In genomic region chr11:33779849-33780528, GRCh38 we compare ENCODE assay signal across 11 cellular contexts. TPM values are rescaled to one million over a fixed set of nuclear protein-coding genes. Genes with fewer than 3 reads are reported as not detected.
DNase-seq lines count a peak whose midpoint lies in the region; ATAC-seq and TF ChIP-seq lines count a peak whose summit lies in the region.
"Had no signal": no experiment of that assay in that cellular context is flagged by ENCODE, and none has a peak within 500 bp of the region (broad histone marks: within the 10 kb centered on the region; RNA-seq: fewer than 3 reads in every experiment).

No MANE protein-coding gene starts in this region.

- H3K27ac Mint-ChIP-seq in neural progenitor cell: no peak overlapping the region

- H3K9me3 ChIP-seq in neural progenitor cell (ENCODE audit: low read depth): no peaks in the 10 kb centered on the region
- H3K9me3 ChIP-seq: BLaER1 treated with 17β-estradiol and CSF1 and Interleukin-3, amounts not matched to agents 10 nM and 100 nM had no signal

- peak overlapping the region; percentile 9 for H3K4me2 ChIP-seq in neural progenitor cell
- H3K4me2 ChIP-seq: BLaER1 treated with 17β-estradiol and CSF1 and Interleukin-3, amounts not matched to agents 10 nM and 100 nM had no signal

- H3F3A ChIP-seq in neural progenitor cell (ENCODE audit: low read depth): peaks cover 15% of the 10 kb centered on the region

- H3K4me1 Mint-ChIP-seq in neural progenitor cell: peaks cover 25% of the 10 kb centered on the region

- H3K36me3 Mint-ChIP-seq in neural progenitor cell: no peaks in the 10 kb centered on the region

- no peak for TF ChIP-seq CTCF in AG09309 (IDR thresholded peaks at IDR 0.05; ENCODE audit: control insufficient read depth, insufficient read depth, low read depth, low read length, missing control alignments)
- TF ChIP-seq CTCF in fibroblast of the aortic adventitia (IDR thresholded peaks at IDR 0.05; ENCODE audit: insufficient read depth, low read length): no peak
- no peak for TF ChIP-seq CTCF in neural progenitor cell (IDR thresholded peaks at IDR 0.05)

- no peaks in the 10 kb centered on the region for H3K79me2 ChIP-seq in neural progenitor cell (ENCODE audit: low read depth)

- no peaks in the 10 kb centered on the region for H3K9me3 Mint-ChIP-seq in neural progenitor cell

- H3K27ac ChIP-seq in neural progenitor cell: no peak overlapping the region
- H3K27ac ChIP-seq: BLaER1 treated with 17β-estradiol and CSF1 and Interleukin-3, amounts not matched to agents 10 nM and 100 nM had no signal

- no peak overlapping the region for H3K9ac ChIP-seq in neural progenitor cell
- H3K9ac ChIP-seq: BLaER1 treated with 17β-estradiol and CSF1 and Interleukin-3, amounts not matched to agents 10 nM and 100 nM had no signal

- no peaks in the 10 kb centered on the region for H3K27me3 Mint-ChIP-seq in neural progenitor cell (ENCODE audit: insufficient read depth, low read depth)

- peaks cover 31% of the 10 kb centered on the region for H3K4me1 ChIP-seq in neural progenitor cell

- DNase-seq in AG09309 (ENCODE audit: low read depth) (peak; percentile 34), RPMI7951 (ENCODE audit: low read depth) (peak; percentile 19), fibroblast of the aortic adventitia (ENCODE audit: low read depth) (peak; percentile 87), neural progenitor cell (ENCODE audit: low spot score) (no peak), cortex of kidney (lab: John Stamatoyannopoulos, UW) (no peak), KG1 (lab: John Stamatoyannopoulos, UW) (no peak)
- DNase-seq: NCI-H187; stimulated activated CD4-positive, alpha-beta T cell treated with anti-CD3 and anti-CD28 coated beads, Interleukin-4, amount 100 ng/mL, for 24 hours had no signal

- ATAC-seq in HG03095 (IDR thresholded peaks at IDR 0.05; ENCODE audit: unreplicated experiment) (no peak), HG02870 (IDR thresholded peaks at IDR 0.05; ENCODE audit: unreplicated experiment) (no peak)

- peaks cover 16% of the 10 kb centered on the region for H3K27me3 ChIP-seq in neural progenitor cell

- no peak overlapping the region for H3K4me3 ChIP-seq in AG09309 (ENCODE audit: control insufficient read depth, low read depth, low read length)
- no peak overlapping the region for H3K4me3 ChIP-seq in fibroblast of the aortic adventitia (ENCODE audit: low read depth, low read length)
- H3K4me3 ChIP-seq in neural progenitor cell: no peak overlapping the region
- H3K4me3 ChIP-seq: BLaER1 treated with 17β-estradiol and CSF1 and Interleukin-3, amounts not matched to agents 10 nM and 100 nM had no signal

- peak overlapping the region; percentile 55 for H2AFZ ChIP-seq in neural progenitor cell (replicated peaks)

- H3K36me3 ChIP-seq in neural progenitor cell: no peaks in the 10 kb centered on the region
- H3K36me3 ChIP-seq: BLaER1 treated with 17β-estradiol and CSF1 and Interleukin-3, amounts not matched to agents 10 nM and 100 nM had no signal

- no peaks in the 10 kb centered on the region for H4K20me1 ChIP-seq in neural progenitor cell (ENCODE audit: low read depth)
- H4K20me1 ChIP-seq: BLaER1 treated with 17β-estradiol and CSF1 and Interleukin-3, amounts not matched to agents 10 nM and 100 nM had no signal

- no peak overlapping the region for H3K4me3 Mint-ChIP-seq in neural progenitor cell

RNA-seq across cellular contexts. Expression of gene FBXO3, which starts 5.7 kb away (rescaled TPM):
- total RNA-seq in RPMI7951 (2014; rRNA removed; shearing (Covaris generic)): 35.7 and 41.2 TPM in 2 replicates
- 43.7 and 52.1 TPM in 2 replicates for total RNA-seq in fibroblast of the aortic adventitia (ENCODE audit: low replicate concordance)
- 40.2 and 61.0 TPM in 2 replicates for total RNA-seq in neural progenitor cell (ENCODE audit: low replicate concordance)

RNA-seq across cellular contexts. Expression of gene CD59, which starts 43.8 kb away (rescaled TPM):
- 118 TPM in 2 replicates for total RNA-seq in RPMI7951 (2014; rRNA removed; shearing (Covaris generic))
- total RNA-seq in fibroblast of the aortic adventitia (ENCODE audit: low replicate concordance) (175 and 1,509 TPM in 2 replicates), neural progenitor cell (ENCODE audit: low replicate concordance) (42.8 and 74.7 TPM in 2 replicates)

Comparison
In these comparisons a context has a peak if more than half of its experiments do, and no peak if none do; other contexts are left out.
1. DNase-seq: peak in AG09309 (single experiment), RPMI7951 (single experiment) and fibroblast of the aortic adventitia (single experiment); none in neural progenitor cell (single experiment), cortex of kidney (single experiment) and KG1 (single experiment).